In the genomic region with DNA sequence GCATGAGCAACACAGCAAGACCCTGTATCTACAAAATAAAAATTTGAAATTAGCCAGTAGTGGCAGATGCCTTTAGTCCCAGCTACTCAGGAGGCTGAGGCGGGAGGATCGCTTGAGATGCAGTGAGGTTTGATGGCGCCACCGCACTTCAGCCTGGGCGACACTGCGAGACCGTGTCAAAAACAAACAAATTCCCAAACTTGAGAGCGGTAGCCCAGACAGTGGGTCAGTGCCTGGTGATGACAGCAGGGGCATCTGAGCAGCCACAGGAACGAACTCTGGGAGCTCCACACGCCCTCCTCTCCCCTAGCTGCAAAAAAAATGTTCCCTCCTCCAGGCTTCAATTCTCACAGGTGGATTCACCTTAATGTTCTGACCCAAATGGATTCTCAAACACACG, we compare ENCODE assay signal across 22 cellular contexts. TPM values are rescaled to one million over a fixed set of nuclear protein-coding genes. Genes with fewer than 3 reads are reported as not detected.
DNase-seq lines count a peak whose midpoint lies in the region; ATAC-seq and TF ChIP-seq lines count a peak whose summit lies in the region.
"Had no signal": no experiment of that assay in that cellular context is flagged by ENCODE, and none has a peak within 500 bp of the region (broad histone marks: within the 10 kb centered on the region; RNA-seq: fewer than 3 reads in every experiment).

No MANE protein-coding gene starts in this region.

- H3K14ac ChIP-seq in neuronal stem cell (ENCODE audit: low read length), result no peak overlapping the region

- H3K23ac ChIP-seq in neuronal stem cell (ENCODE audit: low read depth, low read length, poor library complexity), result no peak overlapping the region

- no peak overlapping the region for H3K4me3 Mint-ChIP-seq in naive thymus-derived CD8-positive, alpha-beta T cell
- H3K4me3 Mint-ChIP-seq: CD8-positive, alpha-beta T cell had no signal

- no peak for TF ChIP-seq CTCF in left ventricle myocardium inferior (IDR thresholded peaks at IDR 0.05; ENCODE audit: borderline replicate concordance)
- no peak for TF ChIP-seq CTCF in right atrium auricular region (IDR thresholded peaks at IDR 0.05)

- no peaks in the 10 kb centered on the region for H3K9me3 Mint-ChIP-seq in naive thymus-derived CD8-positive, alpha-beta T cell
- H3K9me3 Mint-ChIP-seq: CD8-positive, alpha-beta T cell had no signal

- H3K4me3 ChIP-seq in left ventricle myocardium inferior, result peak overlapping the region; percentile 46
- H3K4me3 ChIP-seq in right atrium auricular region, result no peak overlapping the region
- no peak overlapping the region for H3K4me3 ChIP-seq in neuronal stem cell (ENCODE audit: low read length in 2 of 2)
- H3K4me3 ChIP-seq: Peyer's patch had no signal

- H3K4ac ChIP-seq in neuronal stem cell (ENCODE audit: low read length), result no peak overlapping the region

- DNase-seq in left ventricle myocardium inferior (no peak), right atrium auricular region (ENCODE audit: low spot score) (no peak), left kidney (ENCODE audit: low read depth, low spot score) (peak; percentile 35), neuronal stem cell (ENCODE audit: low spot score) (no peak), islet precursor cell (no peak)
- DNase-seq in naive thymus-derived CD8-positive, alpha-beta T cell, result no peak
- no peak for DNase-seq in stimulated activated CD4-positive, alpha-beta T cell treated with anti-CD3 and anti-CD28 coated beads, Interleukin-15, amount 100 ng/mL, for 24 hours
- DNase-seq: 8988T; C1 segment of cervical spinal cord; CD8-positive, alpha-beta T cell; GDM1; KG1; NCI-H1092 treated with DMSO at 0.1 percent for 48 hours; NCI-H146; NCI-H2029; NCI-H2227 treated with DMSO at 0.1 percent for 48 hours; NCI-H510A; NCI-H748 treated with DMSO at 0.1 percent for 48 hours; NK-92 treated with Interleukin-12 subunit alpha and Interleukin-12 subunit beta, amount 100 ng/mL, for 24 hours had no signal

- ATAC-seq in GM18861 (IDR thresholded peaks at IDR 0.05; ENCODE audit: unreplicated experiment), result no peak
- no peak for ATAC-seq in naive thymus-derived CD8-positive, alpha-beta T cell
- ATAC-seq: CD8-positive, alpha-beta T cell; SK-N-SH treated with all-trans-retinoic acid at 6 μM for 48 hours had no signal

- H3K27ac Mint-ChIP-seq in naive thymus-derived CD8-positive, alpha-beta T cell, result no peak overlapping the region
- H3K27ac Mint-ChIP-seq: CD8-positive, alpha-beta T cell had no signal

- H3K27me3 Mint-ChIP-seq in naive thymus-derived CD8-positive, alpha-beta T cell, result no peaks in the 10 kb centered on the region

- H2BK5ac ChIP-seq in neuronal stem cell (ENCODE audit: low read length), result no peak overlapping the region

- intact Hi-C loops in left ventricle myocardium inferior (cut with micrococcal nuclease), result no loop called here

- peaks cover 20% of the 10 kb centered on the region for H3K36me3 ChIP-seq in left ventricle myocardium inferior
- no peaks in the 10 kb centered on the region for H3K36me3 ChIP-seq in right atrium auricular region
- peaks cover 5 to 35% of the 10 kb centered on the region in 2 donors for H3K36me3 ChIP-seq in neuronal stem cell (replicated peaks in 1 of 2; ENCODE audit: control insufficient read depth in 2 of 2, insufficient read depth in 2 of 2, low read length in 2 of 2)

- H3K27ac ChIP-seq in left ventricle myocardium inferior (replicated peaks) (no peak overlapping the region), right atrium auricular region (no peak overlapping the region), neuronal stem cell (replicated peaks; ENCODE audit: low read length) (no peak overlapping the region)
- H3K27ac ChIP-seq: Peyer's patch had no signal

- H3K4me2 ChIP-seq in neuronal stem cell (ENCODE audit: insufficient read depth, low read length, poor library complexity, severe bottlenecking), result no peak overlapping the region

- no peak overlapping the region for H2BK15ac ChIP-seq in neuronal stem cell (ENCODE audit: low read length)

- peak overlapping the region; percentile 31 for H2BK120ac ChIP-seq in neuronal stem cell (ENCODE audit: low read depth, low read length)

- no peak overlapping the region for H2AFZ ChIP-seq in neuronal stem cell (ENCODE audit: low read length)

- H3K36me3 Mint-ChIP-seq in naive thymus-derived CD8-positive, alpha-beta T cell, result peaks cover 0 to 39% (median 5%) of the 10 kb centered on the region in 3 donors

- WGBS in neuronal stem cell (ENCODE audit: extremely low coverage in 2 of 2, insufficient read length in 2 of 2, insufficient replicate concordance in 1 of 2), 2 donors, result no CpG with 5 or more reads among the region's 11 CpGs

- peaks cover 0 to 3% (median 0%) of the 10 kb centered on the region in 4 donors for H3K4me1 Mint-ChIP-seq in naive thymus-derived CD8-positive, alpha-beta T cell

- H4K91ac ChIP-seq in neuronal stem cell (ENCODE audit: low read depth, low read length, poor library complexity), result no peak overlapping the region

- H3K9ac ChIP-seq in neuronal stem cell (ENCODE audit: low read depth, low read length, poor library complexity), result no peak overlapping the region

- no peaks in the 10 kb centered on the region for H3K9me3 ChIP-seq in left ventricle myocardium inferior (replicated peaks)
- H3K9me3 ChIP-seq in right atrium auricular region, result no peaks in the 10 kb centered on the region
- H3K9me3 ChIP-seq in neuronal stem cell (replicated peaks in 1 of 2; ENCODE audit: control insufficient read depth in 2 of 2, insufficient read depth in 1 of 2, low read depth in 1 of 2, low read length in 2 of 2), result peaks cover 2 to 4% of the 10 kb centered on the region in 2 donors
- H3K9me3 ChIP-seq: Peyer's patch had no signal

- POLR2A ChIA-PET in naive thymus-derived CD8-positive, alpha-beta T cell (lab: Charles Lee), result interaction anchor here (0.7 kb wide), 1 partner anchor 26 kb away, joined by 3 read pairs; no protein-coding TSS in a partner anchor

- no peak overlapping the region for H2BK12ac ChIP-seq in neuronal stem cell (ENCODE audit: low read length)

- no peaks in the 10 kb centered on the region for H3K4me1 ChIP-seq in left ventricle myocardium inferior
- no peaks in the 10 kb centered on the region for H3K4me1 ChIP-seq in right atrium auricular region
- no peaks in the 10 kb centered on the region for H3K4me1 ChIP-seq in neuronal stem cell (ENCODE audit: control insufficient read depth in 2 of 2, insufficient read depth in 1 of 2, low read depth in 1 of 2, low read length in 2 of 2)
- H3K4me1 ChIP-seq: Peyer's patch had no signal

- H3K27me3 ChIP-seq in left ventricle myocardium inferior (ENCODE audit: low read depth) (no peaks in the 10 kb centered on the region), right atrium auricular region (no peaks in the 10 kb centered on the region), neuronal stem cell (ENCODE audit: control insufficient read depth in 3 of 3, insufficient read depth in 3 of 3, low read depth in 1 of 3, low read length in 3 of 3) (no peaks in the 10 kb centered on the region)
- H3K27me3 ChIP-seq: Peyer's patch had no signal

- H3K79me1 ChIP-seq in neuronal stem cell (ENCODE audit: low read depth, low read length), result peaks cover 3% of the 10 kb centered on the region

- H2AK5ac ChIP-seq in neuronal stem cell (ENCODE audit: low read depth, low read length), result no peak overlapping the region

- H3K18ac ChIP-seq in neuronal stem cell (ENCODE audit: low read length), result no peak overlapping the region

- peak overlapping the region; percentile 82 for H4K8ac ChIP-seq in neuronal stem cell (ENCODE audit: low read depth, low read length)

RNA-seq across cellular contexts. Expression of a gene that starts 14.1 kb away (rescaled TPM):
- total RNA-seq in left ventricle myocardium inferior (4.1 TPM), right atrium auricular region (1 to 10 TPM; 2.5 to 4.5 TPM)
- polyA plus RNA-seq in neuronal stem cell (2013, experiment 1 of 2), result 3.3 TPM
- 3.4 TPM for polyA plus RNA-seq in neuronal stem cell (2013, experiment 2 of 2)
- total RNA-seq in naive thymus-derived CD8-positive, alpha-beta T cell, result 10 to 100 TPM; 14.4 to 15.4 TPM
- 1 to 10 TPM; 3.7 to 6.8 (median 6.5) TPM for polyA plus RNA-seq in naive thymus-derived CD8-positive, alpha-beta T cell

RNA-seq across cellular contexts. Expression of a gene that starts 14.2 kb away (rescaled TPM):
- total RNA-seq in left ventricle myocardium inferior (15.4 TPM), right atrium auricular region (10 to 100 TPM in 1 of 2 donors, 1 to 10 TPM in 1; 8.2 to 10.1 TPM)
- 15.4 TPM for polyA plus RNA-seq in neuronal stem cell (2013, experiment 1 of 2)
- 17.2 TPM for polyA plus RNA-seq in neuronal stem cell (2013, experiment 2 of 2)
- 10 to 100 TPM; 46.2 to 48.0 TPM for total RNA-seq in naive thymus-derived CD8-positive, alpha-beta T cell
- polyA plus RNA-seq in naive thymus-derived CD8-positive, alpha-beta T cell, result 10 to 100 TPM; 14.2 to 18.6 (median 17.9) TPM

RNA-seq across cellular contexts. Expression of a gene that starts 45.2 kb away (rescaled TPM):
- total RNA-seq in left ventricle myocardium inferior (11.1 TPM), right atrium auricular region (1 to 10 TPM; 8.5 to 8.6 TPM)
- polyA plus RNA-seq in neuronal stem cell (2013, experiment 1 of 2), result 4.3 TPM
- 4.0 TPM for polyA plus RNA-seq in neuronal stem cell (2013, experiment 2 of 2)
- 10 to 100 TPM; 35.4 to 38.4 TPM for total RNA-seq in naive thymus-derived CD8-positive, alpha-beta T cell
- polyA plus RNA-seq in naive thymus-derived CD8-positive, alpha-beta T cell, result 10 to 100 TPM in 2 of 3 donors, 1 to 10 TPM in 1; 8.9 to 12.3 (median 10.0) TPM
